In genomic region chr11:62953811-62954210, GRCh38 we compare ENCODE assay signal across 28 cellular contexts. TPM values are rescaled to one million over a fixed set of nuclear protein-coding genes. Genes with fewer than 3 reads are reported as not detected.
"Had no signal": no experiment of that assay in that cellular context is flagged by ENCODE, and none has a peak within 500 bp of the region (broad histone marks: within the 10 kb centered on the region; RNA-seq: fewer than 3 reads in every experiment).

No MANE protein-coding gene starts in this region.

- H3K4me1 ChIP-seq: body of pancreas had no signal

- DNase-seq: activated CD4-positive, alpha-beta memory T cell treated with anti-CD3 and anti-CD28 coated beads, Interleukin-2, amount 10 ng/mL, durations not matched to agents 7 days and 5 days; activated CD4-positive, alpha-beta T cell treated with anti-CD3 and anti-CD28 coated beads for 4 hours; activated effector memory CD4-positive, alpha-beta T cell treated with anti-CD3 and anti-CD28 coated beads, Interleukin-2, amount 50 U/mL, for 16 hours; activated T-cell treated with anti-CD3 and anti-CD28 coated beads, Interleukin-2, amount 50 U/mL, for 48 hours; amniotic stem cell; body of pancreas; effector memory CD8-positive, alpha-beta T cell; hippocampal formation; kidney glomerular epithelial cell; left ventricle myocardium superior; natural killer cell; stimulated activated CD4-positive, alpha-beta T cell treated with anti-CD3 and anti-CD28 coated beads, Interleukin-15, amount 100 ng/mL, for 24 hours; stimulated activated CD4-positive, alpha-beta T cell treated with anti-CD3 and anti-CD28 coated beads, Interleukin-4, amount 100 ng/mL, for 1 hour; stimulated activated naive B cell treated with anti-CD40 and anti-IgM and Interleukin-4, amounts not matched to agents 10 μg/mL and 1 μg/mL and 100 μg/mL, for 72 hours; transverse colon had no signal

- H3K27ac Mint-ChIP-seq: activated CD4-positive, alpha-beta memory T cell treated with anti-CD3 and anti-CD28 coated beads, Interleukin-2, amount 10 ng/mL, durations not matched to agents 7 days and 5 days; activated naive CD4-positive, alpha-beta T cell treated with anti-CD3 and anti-CD28 coated beads, Interleukin-2, amount 50 U/mL, for 24 hours; dendritic cell treated with granulocyte-macrophage colony-stimulating factor and Interleukin-4, amounts not matched to agents 40 ng/mL and 50 ng/mL, for 4 days; effector memory CD8-positive, alpha-beta T cell; memory B cell; natural killer cell; stimulated activated naive B cell treated with anti-CD40 and anti-IgM and Interleukin-4, amounts not matched to agents 10 μg/mL and 1 μg/mL and 100 μg/mL, for 72 hours; T-helper 1 cell treated with Interleukin-12 subunit alpha and Interleukin-12 subunit beta and Interleukin-4 antibody, amounts not matched to agents 30 μg/mL and 1 μg/mL, for 36 hours; WTC11 had no signal

- H3K36me3 ChIP-seq: neutrophil, transverse colon had no signal

- ATAC-seq: body of pancreas; effector memory CD8-positive, alpha-beta T cell; left ventricle myocardium superior; natural killer cell; stimulated activated naive B cell treated with anti-CD40 and anti-IgM and Interleukin-4, amounts not matched to agents 10 μg/mL and 1 μg/mL and 100 μg/mL, for 72 hours had no signal

- H3K9me3 Mint-ChIP-seq: activated CD4-positive, alpha-beta memory T cell treated with anti-CD3 and anti-CD28 coated beads, Interleukin-2, amount 10 ng/mL, durations not matched to agents 7 days and 5 days; activated naive CD4-positive, alpha-beta T cell treated with anti-CD3 and anti-CD28 coated beads, Interleukin-2, amount 50 U/mL, for 24 hours; dendritic cell treated with granulocyte-macrophage colony-stimulating factor and Interleukin-4, amounts not matched to agents 40 ng/mL and 50 ng/mL, for 4 days; effector memory CD8-positive, alpha-beta T cell; memory B cell; natural killer cell; stimulated activated naive B cell treated with anti-CD40 and anti-IgM and Interleukin-4, amounts not matched to agents 10 μg/mL and 1 μg/mL and 100 μg/mL, for 72 hours; T-helper 1 cell treated with Interleukin-12 subunit alpha and Interleukin-12 subunit beta and Interleukin-4 antibody, amounts not matched to agents 30 μg/mL and 1 μg/mL, for 36 hours; WTC11 had no signal

- H3K36me3 Mint-ChIP-seq: activated naive CD4-positive, alpha-beta T cell treated with anti-CD3 and anti-CD28 coated beads, Interleukin-2, amount 50 U/mL, for 24 hours; memory B cell; natural killer cell; stimulated activated naive B cell treated with anti-CD40 and anti-IgM and Interleukin-4, amounts not matched to agents 10 μg/mL and 1 μg/mL and 100 μg/mL, for 72 hours; WTC11 had no signal

- H3K4me3 Mint-ChIP-seq: activated CD4-positive, alpha-beta memory T cell treated with anti-CD3 and anti-CD28 coated beads, Interleukin-2, amount 10 ng/mL, durations not matched to agents 7 days and 5 days; activated naive CD4-positive, alpha-beta T cell treated with anti-CD3 and anti-CD28 coated beads, Interleukin-2, amount 50 U/mL, for 24 hours; dendritic cell treated with granulocyte-macrophage colony-stimulating factor and Interleukin-4, amounts not matched to agents 40 ng/mL and 50 ng/mL, for 4 days; effector memory CD8-positive, alpha-beta T cell; memory B cell; natural killer cell; stimulated activated naive B cell treated with anti-CD40 and anti-IgM and Interleukin-4, amounts not matched to agents 10 μg/mL and 1 μg/mL and 100 μg/mL, for 72 hours; T-helper 1 cell treated with Interleukin-12 subunit alpha and Interleukin-12 subunit beta and Interleukin-4 antibody, amounts not matched to agents 30 μg/mL and 1 μg/mL, for 36 hours; WTC11 had no signal

- H3K27ac ChIP-seq: body of pancreas, epithelial cell of prostate, neutrophil, skin epidermis, transverse colon had no signal

- H3K4me1 Mint-ChIP-seq: activated CD4-positive, alpha-beta memory T cell treated with anti-CD3 and anti-CD28 coated beads, Interleukin-2, amount 10 ng/mL, durations not matched to agents 7 days and 5 days; activated naive CD4-positive, alpha-beta T cell treated with anti-CD3 and anti-CD28 coated beads, Interleukin-2, amount 50 U/mL, for 24 hours; memory B cell; natural killer cell; stimulated activated naive B cell treated with anti-CD40 and anti-IgM and Interleukin-4, amounts not matched to agents 10 μg/mL and 1 μg/mL and 100 μg/mL, for 72 hours had no signal

- H3K4me3 ChIP-seq: body of pancreas, skin epidermis, transverse colon had no signal

- H3K27me3 ChIP-seq: body of pancreas, transverse colon had no signal

- H3K9me3 ChIP-seq: body of pancreas, neutrophil, transverse colon had no signal

RNA-seq across cellular contexts. Expression of gene SLC22A6, which starts 31.0 kb away (rescaled TPM):
- total RNA-seq: activated CD4-positive, alpha-beta memory T cell treated with anti-CD3 and anti-CD28 coated beads, Interleukin-2, amount 10 ng/mL, durations not matched to agents 7 days and 5 days; body of pancreas; fibroblast of lung; glomerular endothelial cell; left ventricle myocardium superior; mucosa of gallbladder; natural killer cell; renal cortical epithelial cell; transverse colon; WTC11 had no signal
- polyA plus RNA-seq: fibroblast of lung had no signal

RNA-seq across cellular contexts. Expression of gene CHRM1, which starts 32.6 kb away (rescaled TPM):
- total RNA-seq: activated CD4-positive, alpha-beta memory T cell treated with anti-CD3 and anti-CD28 coated beads, Interleukin-2, amount 10 ng/mL, durations not matched to agents 7 days and 5 days; body of pancreas; cerebellum; fibroblast of lung; glomerular endothelial cell; natural killer cell; renal cortical epithelial cell; WTC11 had no signal
- polyA plus RNA-seq: fibroblast of lung had no signal
